Comparison of ENCODE assay signal across 1 cellular context in genomic region chr20:21052686-21053001, GRCh38.
TF ChIP-seq lines count a peak whose summit lies in the region.

No MANE protein-coding gene starts in this region.

TF ChIP-seq in WTC11, 78 proteins besides CTCF, POLR2A, EP300 and RAD21 (continued from another document):
- no peak for TF ChIP-seq ESRRA (CRISPR knock-in tag; IDR thresholded peaks at IDR 0.05; ENCODE audit: borderline replicate concordance)
- no peak for TF ChIP-seq USF2 (CRISPR knock-in tag; IDR thresholded peaks at IDR 0.05)
- no peak for TF ChIP-seq NR3C1 (CRISPR knock-in tag; conservative IDR thresholded peaks at IDR 0.05; ENCODE audit: low read depth)
- TF ChIP-seq CREM (CRISPR knock-in tag; IDR thresholded peaks at IDR 0.05) = no peak
- TF ChIP-seq ZNF263 (CRISPR knock-in tag; IDR thresholded peaks at IDR 0.05; ENCODE audit: low read depth) = no peak
- TF ChIP-seq GRHL2 (CRISPR knock-in tag; IDR thresholded peaks at IDR 0.05; ENCODE audit: insufficient replicate concordance, severe bottlenecking) = no peak
- TF ChIP-seq ETV6 (CRISPR knock-in tag; IDR thresholded peaks at IDR 0.05) = no peak
- TF ChIP-seq, protein P1, sequence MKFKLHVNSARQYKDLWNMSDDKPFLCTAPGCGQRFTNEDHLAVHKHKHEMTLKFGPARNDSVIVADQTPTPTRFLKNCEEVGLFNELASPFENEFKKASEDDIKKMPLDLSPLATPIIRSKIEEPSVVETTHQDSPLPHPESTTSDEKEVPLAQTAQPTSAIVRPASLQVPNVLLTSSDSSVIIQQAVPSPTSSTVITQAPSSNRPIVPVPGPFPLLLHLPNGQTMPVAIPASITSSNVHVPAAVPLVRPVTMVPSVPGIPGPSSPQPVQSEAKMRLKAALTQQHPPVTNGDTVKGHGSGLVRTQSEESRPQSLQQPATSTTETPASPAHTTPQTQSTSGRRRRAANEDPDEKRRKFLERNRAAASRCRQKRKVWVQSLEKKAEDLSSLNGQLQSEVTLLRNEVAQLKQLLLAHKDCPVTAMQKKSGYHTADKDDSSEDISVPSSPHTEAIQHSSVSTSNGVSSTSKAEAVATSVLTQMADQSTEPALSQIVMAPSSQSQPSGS (CRISPR knock-in tag; IDR thresholded peaks at IDR 0.05; ENCODE audit: borderline replicate concordance, low read depth) = no peak
- TF ChIP-seq CBFB (CRISPR knock-in tag; IDR thresholded peaks at IDR 0.05; ENCODE audit: low read depth) = no peak
- TF ChIP-seq, protein P2, sequence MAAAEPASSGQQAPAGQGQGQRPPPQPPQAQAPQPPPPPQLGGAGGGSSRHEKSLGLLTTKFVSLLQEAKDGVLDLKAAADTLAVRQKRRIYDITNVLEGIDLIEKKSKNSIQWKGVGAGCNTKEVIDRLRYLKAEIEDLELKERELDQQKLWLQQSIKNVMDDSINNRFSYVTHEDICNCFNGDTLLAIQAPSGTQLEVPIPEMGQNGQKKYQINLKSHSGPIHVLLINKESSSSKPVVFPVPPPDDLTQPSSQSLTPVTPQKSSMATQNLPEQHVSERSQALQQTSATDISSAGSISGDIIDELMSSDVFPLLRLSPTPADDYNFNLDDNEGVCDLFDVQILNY (CRISPR knock-in tag; IDR thresholded peaks at IDR 0.05) = no peak
- TF ChIP-seq HMGA2 (CRISPR knock-in tag; IDR thresholded peaks at IDR 0.05) = no peak
- no peak for TF ChIP-seq RORB (CRISPR knock-in tag; IDR thresholded peaks at IDR 0.05)
- no peak for TF ChIP-seq EMX1 (CRISPR knock-in tag; IDR thresholded peaks at IDR 0.05)
- TF ChIP-seq TEAD4 (CRISPR knock-in tag; IDR thresholded peaks at IDR 0.05) = no peak
- TF ChIP-seq, protein P3, sequence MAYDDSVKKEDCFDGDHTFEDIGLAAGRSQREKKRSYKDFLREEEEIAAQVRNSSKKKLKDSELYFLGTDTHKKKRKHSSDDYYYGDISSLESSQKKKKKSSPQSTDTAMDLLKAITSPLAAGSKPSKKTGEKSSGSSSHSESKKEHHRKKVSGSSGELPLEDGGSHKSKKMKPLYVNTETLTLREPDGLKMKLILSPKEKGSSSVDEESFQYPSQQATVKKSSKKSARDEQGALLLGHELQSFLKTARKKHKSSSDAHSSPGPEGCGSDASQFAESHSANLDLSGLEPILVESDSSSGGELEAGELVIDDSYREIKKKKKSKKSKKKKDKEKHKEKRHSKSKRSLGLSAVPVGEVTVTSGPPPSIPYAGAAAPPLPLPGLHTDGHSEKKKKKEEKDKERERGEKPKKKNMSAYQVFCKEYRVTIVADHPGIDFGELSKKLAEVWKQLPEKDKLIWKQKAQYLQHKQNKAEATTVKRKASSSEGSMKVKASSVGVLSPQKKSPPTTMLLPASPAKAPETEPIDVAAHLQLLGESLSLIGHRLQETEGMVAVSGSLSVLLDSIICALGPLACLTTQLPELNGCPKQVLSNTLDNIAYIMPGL (CRISPR knock-in tag; IDR thresholded peaks at IDR 0.05) = no peak
